8 cellular contexts compared by ENCODE assay signal in the genomic region with DNA sequence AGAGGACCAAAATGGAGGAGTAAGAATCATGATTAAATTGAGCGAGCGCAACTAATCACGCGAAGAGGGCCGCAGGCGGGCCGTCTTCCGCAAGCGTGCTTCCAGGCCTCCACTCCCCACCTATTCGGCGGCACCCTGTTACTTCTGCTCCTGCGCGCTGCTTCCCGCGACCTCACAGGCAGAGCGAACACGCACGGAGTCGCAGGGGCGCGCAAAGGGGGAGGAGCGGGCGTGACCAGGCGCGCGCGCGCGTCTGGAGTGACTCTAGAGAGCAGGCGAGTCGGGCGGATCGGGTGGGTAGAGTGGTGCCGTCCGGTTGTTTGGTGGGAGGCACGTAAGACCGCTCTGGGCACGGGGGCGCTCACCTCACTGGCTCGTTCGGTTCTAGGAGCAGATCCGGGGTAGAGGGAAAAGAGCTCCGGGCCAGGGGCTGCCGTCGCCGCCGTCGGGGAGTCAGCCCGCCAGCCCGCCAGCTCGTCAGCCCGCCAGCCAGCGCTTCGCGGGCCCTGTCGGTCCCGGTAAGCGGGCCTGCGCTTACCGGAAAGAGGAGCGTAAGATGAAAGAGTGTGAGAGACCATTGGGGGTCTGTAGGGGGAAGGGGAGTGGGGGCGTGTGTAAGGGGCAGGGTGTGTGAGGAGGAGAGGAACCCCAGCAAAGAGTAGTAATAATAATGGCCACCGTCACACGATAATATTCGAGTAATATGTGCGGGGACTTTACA. TPM values are rescaled to one million over a fixed set of nuclear protein-coding genes. Genes with fewer than 3 reads are reported as not detected.
DNase-seq lines count a peak whose midpoint lies in the region; ATAC-seq lines count a peak whose summit lies in the region.

A gene (plus strand): TSS at position 377 of the 721 bp plus-strand sequence. CDS start 4,652 bp downstream, outside the sequence.

- DNase-seq in COR-L47 (lab: John Stamatoyannopoulos, UW) (peak; percentile 98), HUDEP-2 (lab: John Stamatoyannopoulos, UW; ENCODE audit: unreplicated experiment in 76 of 76) (peak; percentile 65 to 99 (median 95)), NT2/D1 (ENCODE audit: low read depth, low spot score) (peak; percentile 90), mesenteric fat pad (ENCODE audit: low spot score) (peak; percentile 100)
- peak; percentile 98 for DNase-seq in activated CD8-positive, alpha-beta memory T cell treated with anti-CD3 and anti-CD28 coated beads, Interleukin-2, amount 10 ng/mL, durations not matched to agents 7 days and 5 days
- DNase-seq in stimulated activated CD8-positive, alpha-beta memory T cell treated with anti-CD3 and anti-CD28 coated beads, Interleukin-15, amount 100 ng/mL, for 24 hours (ENCODE audit: low read depth): peak; percentile 92

- CTCF ChIA-PET in activated CD8-positive, alpha-beta memory T cell treated with anti-CD3 and anti-CD28 coated beads, Interleukin-2, amount 10 ng/mL, durations not matched to agents 7 days and 5 days (lab: Charles Lee): interaction anchor here (1.1 to 1.4 kb wide), 3 partner anchors 9 to 79 kb away, joined by 3 to 4 read pairs (median 3); no protein-coding TSS in a partner anchor

- peaks cover 35% of the 10 kb centered on the region for H3K4me1 Mint-ChIP-seq in activated CD8-positive, alpha-beta memory T cell treated with anti-CD3 and anti-CD28 coated beads, Interleukin-2, amount 10 ng/mL, durations not matched to agents 7 days and 5 days

- no peaks in the 10 kb centered on the region for H3K27me3 ChIP-seq in NT2/D1 (ENCODE audit: insufficient read depth, insufficient read length)
- no peaks in the 10 kb centered on the region for H3K27me3 ChIP-seq in endocrine pancreas (ENCODE audit: control insufficient read depth, insufficient read depth, low read length)

- H3K4me3 ChIP-seq in NT2/D1 (ENCODE audit: insufficient read length, low read depth) (peak within 1 kb of the TSS; percentile 46), endocrine pancreas (ENCODE audit: control insufficient read depth, insufficient read depth, low read length) (peak within 1 kb of the TSS; percentile 95)

- H3K4me1 ChIP-seq in NT2/D1 (ENCODE audit: insufficient read depth, insufficient read length): no peaks in the 10 kb centered on the region
- peaks cover 16% of the 10 kb centered on the region for H3K4me1 ChIP-seq in endocrine pancreas (ENCODE audit: control insufficient read depth, insufficient read depth, low read length)

- ATAC-seq in GM21381 (IDR thresholded peaks at IDR 0.05; ENCODE audit: unreplicated experiment): peak; percentile 78
- ATAC-seq in activated CD8-positive, alpha-beta memory T cell treated with anti-CD3 and anti-CD28 coated beads, Interleukin-2, amount 10 ng/mL, durations not matched to agents 7 days and 5 days: peak; percentile 84

- peak within 1 kb of the TSS; percentile 93 for H3K4me3 Mint-ChIP-seq in activated CD8-positive, alpha-beta memory T cell treated with anti-CD3 and anti-CD28 coated beads, Interleukin-2, amount 10 ng/mL, durations not matched to agents 7 days and 5 days

- H3K9me3 Mint-ChIP-seq in activated CD8-positive, alpha-beta memory T cell treated with anti-CD3 and anti-CD28 coated beads, Interleukin-2, amount 10 ng/mL, durations not matched to agents 7 days and 5 days (ENCODE audit: low read depth): no peaks in the 10 kb centered on the region

- no peaks in the 10 kb centered on the region for H3K9me3 ChIP-seq in NT2/D1 (ENCODE audit: insufficient read depth, low read length)
- no peaks in the 10 kb centered on the region for H3K9me3 ChIP-seq in endocrine pancreas (ENCODE audit: control insufficient read depth, low read length)

- H3K36me3 Mint-ChIP-seq in activated CD8-positive, alpha-beta memory T cell treated with anti-CD3 and anti-CD28 coated beads, Interleukin-2, amount 10 ng/mL, durations not matched to agents 7 days and 5 days: peaks cover 24% of the 10 kb centered on the region

- H3K27me3 Mint-ChIP-seq in activated CD8-positive, alpha-beta memory T cell treated with anti-CD3 and anti-CD28 coated beads, Interleukin-2, amount 10 ng/mL, durations not matched to agents 7 days and 5 days: no peaks in the 10 kb centered on the region

- H3K27ac Mint-ChIP-seq in activated CD8-positive, alpha-beta memory T cell treated with anti-CD3 and anti-CD28 coated beads, Interleukin-2, amount 10 ng/mL, durations not matched to agents 7 days and 5 days: peak within 1 kb of the TSS; percentile 100

- peak within 1 kb of the TSS; percentile 90 for H3K9ac ChIP-seq in NT2/D1 (ENCODE audit: insufficient read length, low read depth)
- H3K9ac ChIP-seq in endocrine pancreas (ENCODE audit: control insufficient read depth, insufficient read depth, low read length): peak within 1 kb of the TSS; percentile 83

- H3K36me3 ChIP-seq in NT2/D1 (ENCODE audit: insufficient read depth, insufficient read length, low read length) (peaks cover 13% of the 10 kb centered on the region), endocrine pancreas (ENCODE audit: control insufficient read depth, insufficient read depth, low read length) (peaks cover 3% of the 10 kb centered on the region)

RNA-seq across cellular contexts. Expression of the gene that starts here (rescaled TPM):
- 10 to 100 TPM; 61.6 to 62.4 TPM for total RNA-seq in activated CD8-positive, alpha-beta memory T cell treated with anti-CD3 and anti-CD28 coated beads, Interleukin-2, amount 10 ng/mL, durations not matched to agents 7 days and 5 days
- total RNA-seq in mesenteric fat pad: 45.0 TPM

Comparison
In these comparisons a context has a peak if more than half of its experiments do, and no peak if none do; other contexts are left out.
1. Peak in every context shown above with its lines: DNase-seq, ATAC-seq and H3K4me3 ChIP-seq.